In the genomic region with DNA sequence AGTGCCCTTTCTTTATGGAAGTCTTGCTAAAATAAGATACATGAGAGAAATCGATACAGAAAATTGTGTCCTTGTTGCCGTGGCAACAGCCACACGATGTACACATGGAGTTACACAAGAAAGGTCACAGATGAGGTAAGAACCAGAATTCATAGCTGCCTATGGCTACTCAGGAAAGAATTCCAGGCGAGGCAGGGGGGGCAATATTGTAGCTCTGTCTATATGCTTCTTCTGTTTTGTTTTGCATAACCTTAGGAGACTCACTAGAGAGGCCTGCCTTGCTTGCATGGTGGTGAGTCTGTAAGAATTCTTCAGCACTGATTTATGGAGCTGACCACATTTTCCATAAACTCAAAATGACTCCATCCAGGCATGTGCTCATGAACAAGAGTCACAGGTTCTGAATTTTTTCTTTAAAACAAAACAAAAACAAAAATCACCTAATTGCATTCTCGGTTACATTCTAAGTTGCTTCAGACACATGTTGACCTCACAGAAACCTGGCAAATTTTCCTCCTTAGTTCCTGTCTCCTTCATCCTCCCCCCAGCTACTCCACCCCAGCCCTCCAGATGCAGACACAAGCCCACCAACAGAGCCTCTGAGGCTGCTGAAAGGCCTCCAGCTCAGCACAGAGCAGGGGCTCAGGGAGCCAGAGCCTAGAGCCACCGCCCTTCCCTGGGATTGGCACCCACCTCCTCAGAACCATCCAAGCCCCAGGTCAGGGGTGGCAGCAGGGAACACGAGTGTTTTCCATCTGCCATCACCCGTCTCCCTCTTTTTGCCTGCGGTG, we compare ENCODE assay signal across 10 cellular contexts.
A peak's percentile ranks its signal among the peaks of the same experiment; 100 is the strongest.
DNase-seq lines count a peak whose midpoint lies in the region; ATAC-seq and TF ChIP-seq lines count a peak whose summit lies in the region.
"Had no signal": no experiment of that assay in that cellular context is flagged by ENCODE, and none has a peak within 500 bp of the region (broad histone marks: within the 10 kb centered on the region; RNA-seq: fewer than 3 reads in every experiment).

No MANE protein-coding gene starts in this region.

- ATAC-seq in thoracic aorta (ENCODE audit: insufficient number of reproducible peaks, low FRiP score, low read depth) (peak; percentile 80), HG03565 (IDR thresholded peaks at IDR 0.05; ENCODE audit: unreplicated experiment) (no peak)
- no peak for ATAC-seq in activated CD8-positive, alpha-beta T cell treated with anti-CD3 and anti-CD28 coated beads for 36 hours
- ATAC-seq: esophagus mucosa had no signal

- DNase-seq in DMS53 (lab: John Stamatoyannopoulos, UW) (peak; percentile 47), DMS53 treated with DMSO at 0.1 percent for 48 hours (lab: John Stamatoyannopoulos, UW; ENCODE audit: unreplicated experiment) (no peak), amniotic epithelial cell (ENCODE audit: low read depth) (peak; percentile 99), glomerular visceral epithelial cell (ENCODE audit: extremely low spot score) (peak; percentile 44), thoracic aorta (ENCODE audit: low spot score) (no peak)
- no peak for DNase-seq in activated CD4-positive, alpha-beta T cell treated with anti-CD3 and anti-CD28 coated beads, Interleukin-2, amount 10 ng/mL, durations not matched to agents 24 days and 14 days
- no peak for DNase-seq in activated CD8-positive, alpha-beta T cell treated with anti-CD3 and anti-CD28 coated beads for 36 hours
- DNase-seq: activated naive CD4-positive, alpha-beta T cell treated with anti-CD3 and anti-CD28 coated beads, Interleukin-2, amount 50 U/mL, for 16 hours had no signal

- POLR2A ChIA-PET in activated CD8-positive, alpha-beta T cell treated with anti-CD3 and anti-CD28 coated beads for 36 hours (lab: Charles Lee) = no interaction called here

- H3K36me3 ChIP-seq in thoracic aorta = peaks cover 12% of the 10 kb centered on the region

- H3K27ac Mint-ChIP-seq in activated CD4-positive, alpha-beta T cell treated with anti-CD3 and anti-CD28 coated beads, Interleukin-2, amount 10 ng/mL, durations not matched to agents 24 days and 14 days = no peak overlapping the region
- H3K27ac Mint-ChIP-seq in activated CD8-positive, alpha-beta T cell treated with anti-CD3 and anti-CD28 coated beads for 36 hours = no peak overlapping the region

- H3K27me3 Mint-ChIP-seq in activated CD4-positive, alpha-beta T cell treated with anti-CD3 and anti-CD28 coated beads, Interleukin-2, amount 10 ng/mL, durations not matched to agents 24 days and 14 days = peaks cover 6% of the 10 kb centered on the region
- peaks cover 2% of the 10 kb centered on the region for H3K27me3 Mint-ChIP-seq in activated CD8-positive, alpha-beta T cell treated with anti-CD3 and anti-CD28 coated beads for 36 hours

- H3K4me1 ChIP-seq in thoracic aorta (ENCODE audit: control insufficient read depth in 1 of 2, low read depth in 2 of 2) = peaks cover 15 to 34% of the 10 kb centered on the region in 2 donors

- no peaks in the 10 kb centered on the region for H3K9me3 ChIP-seq in thoracic aorta

- H3K4me3 Mint-ChIP-seq in activated CD4-positive, alpha-beta T cell treated with anti-CD3 and anti-CD28 coated beads, Interleukin-2, amount 10 ng/mL, durations not matched to agents 24 days and 14 days = no peak overlapping the region
- no peak overlapping the region for H3K4me3 Mint-ChIP-seq in activated CD8-positive, alpha-beta T cell treated with anti-CD3 and anti-CD28 coated beads for 36 hours

- intact Hi-C loops in activated CD4-positive, alpha-beta T cell treated with anti-CD3 and anti-CD28 coated beads, Interleukin-2, amount 10 ng/mL, durations not matched to agents 24 days and 14 days (cut with micrococcal nuclease) = no loop called here
- intact Hi-C loops in activated CD8-positive, alpha-beta T cell treated with anti-CD3 and anti-CD28 coated beads for 36 hours (cut with micrococcal nuclease) = no loop called here

- H3K4me1 Mint-ChIP-seq in activated CD4-positive, alpha-beta T cell treated with anti-CD3 and anti-CD28 coated beads, Interleukin-2, amount 10 ng/mL, durations not matched to agents 24 days and 14 days = no peaks in the 10 kb centered on the region
- no peaks in the 10 kb centered on the region for H3K4me1 Mint-ChIP-seq in activated CD8-positive, alpha-beta T cell treated with anti-CD3 and anti-CD28 coated beads for 36 hours (ENCODE audit: low read depth)

- H3K27me3 ChIP-seq in thoracic aorta (replicated peaks; ENCODE audit: insufficient read depth) = no peaks in the 10 kb centered on the region

- no peak overlapping the region for H3K4me3 ChIP-seq in thoracic aorta

- TF ChIP-seq CTCF in thoracic aorta (IDR thresholded peaks at IDR 0.05) = no peak
- no peak for TF ChIP-seq CTCF in activated CD8-positive, alpha-beta T cell treated with anti-CD3 and anti-CD28 coated beads for 36 hours (IDR thresholded peaks at IDR 0.05)

- H3K27ac ChIP-seq in thoracic aorta = peak overlapping the region; percentile 62 to 69

- CTCF ChIA-PET in activated CD8-positive, alpha-beta T cell treated with anti-CD3 and anti-CD28 coated beads for 36 hours (lab: Charles Lee) = no interaction called here

- no peaks in the 10 kb centered on the region for H3K9me3 Mint-ChIP-seq in activated CD4-positive, alpha-beta T cell treated with anti-CD3 and anti-CD28 coated beads, Interleukin-2, amount 10 ng/mL, durations not matched to agents 24 days and 14 days
- no peaks in the 10 kb centered on the region for H3K9me3 Mint-ChIP-seq in activated CD8-positive, alpha-beta T cell treated with anti-CD3 and anti-CD28 coated beads for 36 hours

- no peaks in the 10 kb centered on the region for H3K36me3 Mint-ChIP-seq in activated CD4-positive, alpha-beta T cell treated with anti-CD3 and anti-CD28 coated beads, Interleukin-2, amount 10 ng/mL, durations not matched to agents 24 days and 14 days (ENCODE audit: low read depth)
- no peaks in the 10 kb centered on the region for H3K36me3 Mint-ChIP-seq in activated CD8-positive, alpha-beta T cell treated with anti-CD3 and anti-CD28 coated beads for 36 hours (ENCODE audit: low read depth)

Comparison
In these comparisons a context has a peak if more than half of its experiments do, and no peak if none do; other contexts are left out.
1. DNase-seq: peak in DMS53 (single experiment), amniotic epithelial cell (single experiment) and glomerular visceral epithelial cell (single experiment); none in DMS53 treated with DMSO at 0.1 percent for 48 hours (single experiment), thoracic aorta (single experiment), activated CD4-positive, alpha-beta T cell treated with anti-CD3 and anti-CD28 coated beads, Interleukin-2, amount 10 ng/mL, durations not matched to agents 24 days and 14 days (single experiment) and activated CD8-positive, alpha-beta T cell treated with anti-CD3 and anti-CD28 coated beads for 36 hours (single experiment).